ENCODE assay signal across 21 cellular contexts in the genomic region with DNA sequence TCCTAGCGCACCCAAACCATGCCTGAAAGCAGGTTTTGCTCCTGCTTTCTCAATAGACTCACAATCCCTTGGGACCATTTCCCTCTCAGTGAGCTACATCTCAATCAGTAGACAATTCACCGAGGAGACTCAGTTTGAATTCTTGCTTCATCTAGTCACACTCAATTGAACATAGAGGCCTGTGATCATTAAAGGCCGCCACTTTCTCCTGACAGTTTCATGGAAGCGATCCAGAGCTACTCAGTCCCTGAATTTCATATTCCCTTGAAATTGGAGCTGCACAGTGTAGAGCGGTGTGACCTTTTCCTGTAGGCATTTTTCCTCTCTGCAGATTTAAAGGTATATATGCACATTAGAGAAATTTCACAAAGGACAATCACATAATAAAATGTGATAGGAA.
DNase-seq lines count a peak whose midpoint lies in the region; ATAC-seq and TF ChIP-seq lines count a peak whose summit lies in the region.
"Had no signal": no experiment of that assay in that cellular context is flagged by ENCODE, and none has a peak within 500 bp of the region (broad histone marks: within the 10 kb centered on the region; RNA-seq: fewer than 3 reads in every experiment).

No MANE protein-coding gene starts in this region.

- TF ChIP-seq CTCF in MCF 10A (IDR thresholded peaks at IDR 0.05; ENCODE audit: unreplicated experiment) (no peak), breast epithelium (IDR thresholded peaks at IDR 0.05) (no peak), fibroblast of the aortic adventitia (IDR thresholded peaks at IDR 0.05; ENCODE audit: insufficient read depth, low read length) (no peak), type B pancreatic cell (conservative IDR thresholded peaks at IDR 0.05) (no peak), sigmoid colon (IDR thresholded peaks at IDR 0.05) (no peak)

- intact Hi-C loops in MCF 10A (cut with micrococcal nuclease) = no loop called here
- intact Hi-C loops in breast epithelium (cut with DNase I; ENCODE audit: low total_unique reads) = no loop called here
- intact Hi-C loops in sigmoid colon (cut with DNase I) = no loop called here

- H3K4me1 ChIP-seq in breast epithelium = no peaks in the 10 kb centered on the region
- H3K4me1 ChIP-seq in sigmoid colon = no peaks in the 10 kb centered on the region
- H3K4me1 ChIP-seq: BLaER1 treated with 17β-estradiol and CSF1 and Interleukin-3, amounts not matched to agents 10 nM and 100 nM; upper lobe of right lung had no signal

- no peak for ATAC-seq in GM21390 (IDR thresholded peaks at IDR 0.05; ENCODE audit: unreplicated experiment)
- ATAC-seq: K562, PC-3, upper lobe of right lung had no signal

- DNase-seq in MCF 10A (ENCODE audit: unreplicated experiment) (peak; percentile 31), breast epithelium (ENCODE audit: low spot score in 2 of 2) (no peak), NCI-H526 treated with DMSO at 0.1 percent for 48 hours (lab: John Stamatoyannopoulos, UW) (peak; percentile 20), fibroblast of the aortic adventitia (ENCODE audit: low read depth) (peak; percentile 34), H4 (ENCODE audit: low spot score) (no peak), type B pancreatic cell (ENCODE audit: extremely low spot score, unreplicated experiment) (no peak), sigmoid colon (no peak)
- DNase-seq: activated CD8-positive, alpha-beta memory T cell treated with anti-CD3 and anti-CD28 coated beads, Interleukin-2, amount 50 U/mL, for 48 hours; activated naive CD8-positive, alpha-beta T cell treated with anti-CD3 and anti-CD28 coated beads, Interleukin-2, amount 10 ng/mL, durations not matched to agents 7 days and 5 days; occipital lobe; PC-3; stimulated activated CD4-positive, alpha-beta T cell treated with anti-CD3 and anti-CD28 coated beads, Interleukin-12 subunit alpha, Interleukin-12 subunit beta, amount 100 ng/mL, for 4 hours; T-helper 1 cell; upper lobe of right lung had no signal

- no peak overlapping the region for H3K27ac ChIP-seq in breast epithelium
- no peak overlapping the region for H3K27ac ChIP-seq in sigmoid colon
- H3K27ac ChIP-seq: BLaER1 treated with 17β-estradiol and CSF1 and Interleukin-3, amounts not matched to agents 10 nM and 100 nM; cardiac muscle cell; hepatocyte; upper lobe of right lung had no signal

- peak overlapping the region; percentile 18 for H3K27ac Mint-ChIP-seq in MCF 10A (ENCODE audit: low read depth, unreplicated experiment)
- no peak overlapping the region for H3K27ac Mint-ChIP-seq in type B pancreatic cell
- H3K27ac Mint-ChIP-seq: activated naive CD8-positive, alpha-beta T cell treated with anti-CD3 and anti-CD28 coated beads, Interleukin-2, amount 10 ng/mL, durations not matched to agents 7 days and 5 days; dendritic cell treated with granulocyte-macrophage colony-stimulating factor and Interleukin-4, amounts not matched to agents 40 ng/mL and 50 ng/mL, for 4 days had no signal

- H3K27me3 ChIP-seq in breast epithelium (no peaks in the 10 kb centered on the region), sigmoid colon (no peaks in the 10 kb centered on the region)
- H3K27me3 ChIP-seq: BLaER1 treated with 17β-estradiol and CSF1 and Interleukin-3, amounts not matched to agents 10 nM and 100 nM; cardiac muscle cell; hepatocyte; upper lobe of right lung had no signal

- WGBS in sigmoid colon, 2 donors = 74 to 81% methylated on average over 5 of the region's 5 CpGs

- peaks cover 6% of the 10 kb centered on the region for H3K4me1 Mint-ChIP-seq in MCF 10A (ENCODE audit: insufficient read depth, unreplicated experiment)
- no peaks in the 10 kb centered on the region for H3K4me1 Mint-ChIP-seq in type B pancreatic cell (ENCODE audit: unreplicated experiment)
- H3K4me1 Mint-ChIP-seq: activated naive CD8-positive, alpha-beta T cell treated with anti-CD3 and anti-CD28 coated beads, Interleukin-2, amount 10 ng/mL, durations not matched to agents 7 days and 5 days had no signal

- H3K9me3 Mint-ChIP-seq in MCF 10A (ENCODE audit: unreplicated experiment) = peaks cover 7% of the 10 kb centered on the region
- peaks cover 4% of the 10 kb centered on the region for H3K9me3 Mint-ChIP-seq in type B pancreatic cell

- no peak for TF ChIP-seq EP300 in sigmoid colon (IDR thresholded peaks at IDR 0.05)

- BruUV-seq in MCF 10A (replicated peaks; lab: Mats Ljungman, UMichigan) = no TSS peak

- H3K36me3 ChIP-seq in breast epithelium = no peaks in the 10 kb centered on the region
- H3K36me3 ChIP-seq in sigmoid colon = no peaks in the 10 kb centered on the region
- H3K36me3 ChIP-seq: BLaER1 treated with 17β-estradiol and CSF1 and Interleukin-3, amounts not matched to agents 10 nM and 100 nM; cardiac muscle cell; upper lobe of right lung had no signal

- POLR2A ChIA-PET in MCF 10A (lab: Yijun Ruan, JAX) = no interaction called here

- H3K9me3 ChIP-seq in breast epithelium (peaks cover 0 to 8% of the 10 kb centered on the region in 2 donors), sigmoid colon (peaks cover 0 to 3% (median 0%) of the 10 kb centered on the region in 4 donors)

- no peaks in the 10 kb centered on the region for H3K36me3 Mint-ChIP-seq in MCF 10A (ENCODE audit: insufficient read depth, unreplicated experiment)
- no peaks in the 10 kb centered on the region for H3K36me3 Mint-ChIP-seq in type B pancreatic cell
- H3K36me3 Mint-ChIP-seq: activated naive CD8-positive, alpha-beta T cell treated with anti-CD3 and anti-CD28 coated beads, Interleukin-2, amount 10 ng/mL, durations not matched to agents 7 days and 5 days had no signal

- H3K27me3 Mint-ChIP-seq in MCF 10A (ENCODE audit: insufficient read depth, unreplicated experiment) (no peaks in the 10 kb centered on the region), type B pancreatic cell (peaks cover 8% of the 10 kb centered on the region)
- H3K27me3 Mint-ChIP-seq: activated naive CD8-positive, alpha-beta T cell treated with anti-CD3 and anti-CD28 coated beads, Interleukin-2, amount 10 ng/mL, durations not matched to agents 7 days and 5 days; dendritic cell treated with granulocyte-macrophage colony-stimulating factor and Interleukin-4, amounts not matched to agents 40 ng/mL and 50 ng/mL, for 4 days had no signal

- TF ChIP-seq POLR2A in breast epithelium (IDR thresholded peaks at IDR 0.05) = no peak
- TF ChIP-seq POLR2A in sigmoid colon (IDR thresholded peaks at IDR 0.05) = no peak

- H3K4me3 ChIP-seq in breast epithelium (no peak overlapping the region), fibroblast of the aortic adventitia (ENCODE audit: low read depth, low read length) (no peak overlapping the region), sigmoid colon (no peak overlapping the region)
- H3K4me3 ChIP-seq: BLaER1 treated with 17β-estradiol and CSF1 and Interleukin-3, amounts not matched to agents 10 nM and 100 nM; cardiac muscle cell; hepatocyte; K562; lung; upper lobe of right lung had no signal

- CTCF ChIA-PET in MCF 10A (lab: Yijun Ruan, JAX) = no interaction called here

- H3K4me3 Mint-ChIP-seq in MCF 10A (ENCODE audit: unreplicated experiment) (no peak overlapping the region), type B pancreatic cell (no peak overlapping the region)
- H3K4me3 Mint-ChIP-seq: activated naive CD8-positive, alpha-beta T cell treated with anti-CD3 and anti-CD28 coated beads, Interleukin-2, amount 10 ng/mL, durations not matched to agents 7 days and 5 days; dendritic cell treated with granulocyte-macrophage colony-stimulating factor and Interleukin-4, amounts not matched to agents 40 ng/mL and 50 ng/mL, for 4 days had no signal

Comparison
In these comparisons a context has a peak if more than half of its experiments do, and no peak if none do; other contexts are left out.
1. DNase-seq: peak in MCF 10A (single experiment), NCI-H526 treated with DMSO at 0.1 percent for 48 hours (single experiment) and fibroblast of the aortic adventitia (single experiment); none in breast epithelium (0 of 2), H4 (single experiment), type B pancreatic cell (single experiment) and sigmoid colon (single experiment).